In the genomic region with DNA sequence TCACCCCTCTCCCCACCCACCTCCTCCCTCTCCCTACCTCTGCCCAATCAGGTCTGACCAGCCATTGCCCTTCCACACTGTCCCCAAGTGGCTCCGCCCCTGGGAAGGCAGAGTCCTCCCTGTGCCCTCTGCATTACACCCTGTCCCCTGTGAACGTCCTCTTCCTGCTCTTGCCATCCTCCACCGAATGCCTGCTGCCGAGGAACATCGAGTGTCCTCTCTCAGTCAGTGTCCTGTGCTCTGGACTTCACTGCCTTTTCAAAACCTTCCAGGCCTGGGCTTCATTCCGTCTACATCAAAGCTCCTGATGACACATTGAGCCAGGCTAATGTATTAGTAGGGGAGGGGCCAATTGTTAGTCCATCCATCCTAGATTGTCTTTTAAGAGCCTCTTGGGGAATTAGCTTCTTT, we compare ENCODE assay signal across 9 cellular contexts. TPM values are rescaled to one million over a fixed set of nuclear protein-coding genes. Genes with fewer than 3 reads are reported as not detected.
DNase-seq lines count a peak whose midpoint lies in the region; ATAC-seq and TF ChIP-seq lines count a peak whose summit lies in the region.
"Had no signal": no experiment of that assay in that cellular context is flagged by ENCODE, and none has a peak within 500 bp of the region (broad histone marks: within the 10 kb centered on the region; RNA-seq: fewer than 3 reads in every experiment).

No MANE protein-coding gene starts in this region.

- in situ Hi-C loops in KBM-7 (cut with MboI; ENCODE audit: low pct_unique_long_range_greater_than_20kb, low sequenced_read_pairs) (no loop called here), GM13976 (cut with MboI; ENCODE audit: low sequenced_read_pairs, unreplicated experiment) (no loop called here)

- intact Hi-C loops in lower leg skin (cut with DNase I; ENCODE audit: low total_unique reads), result no loop called here

- DNase-seq in KBM-7, result peak; percentile 51
- DNase-seq in T1000 (lab: John Stamatoyannopoulos, UW), result peak; percentile 40
- peak; percentile 37 for DNase-seq in kidney tubule cell (ENCODE audit: low spot score)
- no peak for DNase-seq in lower leg skin (ENCODE audit: low spot score in 2 of 2)
- DNase-seq in C1 segment of cervical spinal cord (lab: John Stamatoyannopoulos, UW), result no peak
- no peak for DNase-seq in GM13976 (ENCODE audit: low spot score)

- no peak for TF ChIP-seq POLR2A in lower leg skin (IDR thresholded peaks at IDR 0.05)

- WGBS in lower leg skin, 2 donors, result 16 to 50% methylated on average over 6 of the region's 6 CpGs

- H3K27ac ChIP-seq in C4-2B, result peak overlapping the region; percentile 25
- H3K27ac ChIP-seq: HL-60 had no signal

- TF ChIP-seq CTCF in C4-2B (conservative IDR thresholded peaks at IDR 0.05) (no peak), lower leg skin (IDR thresholded peaks at IDR 0.05) (no peak), GM13976 (IDR thresholded peaks at IDR 0.05; ENCODE audit: borderline replicate concordance, control extremely low read depth, extremely low read depth, insufficient read depth, missing control alignments) (no peak)

- H3K4me3 ChIP-seq in lower leg skin (ENCODE audit: low read depth, poor library complexity, severe bottlenecking), result no peak overlapping the region

- no peak for ATAC-seq in GM18861 (IDR thresholded peaks at IDR 0.05; ENCODE audit: unreplicated experiment)

RNA-seq across cellular contexts. Expression of a gene that starts 3.3 kb away (rescaled TPM):
- under 1 TPM in 3 of 4 donors, not detected in 1; 0.08 to 0.42 (median 0.10) TPM for total RNA-seq in lower leg skin

RNA-seq across cellular contexts. Expression of a gene that starts 36.7 kb away (rescaled TPM):
- total RNA-seq in lower leg skin, result 1,000 to 10,000 TPM; 2,250 to 4,289 (median 3,665) TPM

Comparison
In these comparisons a context has a peak if more than half of its experiments do, and no peak if none do; other contexts are left out.
1. DNase-seq: peak in KBM-7 (single experiment), T1000 (single experiment) and kidney tubule cell (single experiment); none in lower leg skin (0 of 2), C1 segment of cervical spinal cord (0 of 14) and GM13976 (single experiment).